ENCODE assay signal across 8 cellular contexts in genomic region chr10:84205049-84205852, GRCh38. TPM values are rescaled to one million over a fixed set of nuclear protein-coding genes. Genes with fewer than 3 reads are reported as not detected.
DNase-seq lines count a peak whose midpoint lies in the region; ATAC-seq and TF ChIP-seq lines count a peak whose summit lies in the region.

No MANE protein-coding gene starts in this region.

- H3K4me1 Mint-ChIP-seq in activated CD4-positive, alpha-beta memory T cell treated with anti-CD3 and anti-CD28 coated beads for 36 hours (ENCODE audit: low read depth): no peaks in the 10 kb centered on the region

- POLR2A ChIA-PET in activated CD4-positive, alpha-beta memory T cell treated with anti-CD3 and anti-CD28 coated beads for 36 hours (lab: Charles Lee): no interaction called here

- peak; percentile 61 for TF ChIP-seq CTCF in AG09319 (IDR thresholded peaks at IDR 0.05; ENCODE audit: low read depth, low read length)

- DNase-seq in AG09319 (ENCODE audit: extremely low read depth, low read depth) (no peak), NCI-H2227 (lab: John Stamatoyannopoulos, UW; ENCODE audit: unreplicated experiment) (peak; percentile 48), mesenteric fat pad (ENCODE audit: low spot score) (peak; percentile 72)
- peak; percentile 82 for DNase-seq in activated CD4-positive, alpha-beta memory T cell treated with anti-CD3 and anti-CD28 coated beads for 36 hours
- DNase-seq in effector CD8-positive, alpha-beta T cell (lab: John Stamatoyannopoulos, UW): peak; percentile 55
- peak; percentile 87 for DNase-seq in stimulated activated CD8-positive, alpha-beta memory T cell treated with anti-CD3 and anti-CD28 coated beads, Interleukin-4, amount 100 ng/mL, for 48 hours

- H3K4me3 Mint-ChIP-seq in activated CD4-positive, alpha-beta memory T cell treated with anti-CD3 and anti-CD28 coated beads for 36 hours: no peak overlapping the region

- H3K27me3 Mint-ChIP-seq in activated CD4-positive, alpha-beta memory T cell treated with anti-CD3 and anti-CD28 coated beads for 36 hours: peaks cover 2% of the 10 kb centered on the region

- no peaks in the 10 kb centered on the region for H3K36me3 Mint-ChIP-seq in activated CD4-positive, alpha-beta memory T cell treated with anti-CD3 and anti-CD28 coated beads for 36 hours

- H3K27ac Mint-ChIP-seq in activated CD4-positive, alpha-beta memory T cell treated with anti-CD3 and anti-CD28 coated beads for 36 hours: no peak overlapping the region

- H3K9me3 Mint-ChIP-seq in activated CD4-positive, alpha-beta memory T cell treated with anti-CD3 and anti-CD28 coated beads for 36 hours: no peaks in the 10 kb centered on the region

- CTCF ChIA-PET in activated CD4-positive, alpha-beta memory T cell treated with anti-CD3 and anti-CD28 coated beads for 36 hours (lab: Charles Lee): interaction anchor here (0.6 to 5.4 kb wide), 13 partner anchors 9 to 332 kb away, joined by 3 to 75 read pairs (median 3); partner anchors contain the start of gene CDHR1

- ATAC-seq in GM18508 (IDR thresholded peaks at IDR 0.05; ENCODE audit: insufficient read depth, unreplicated experiment) (peak; percentile 73), HG02970 (IDR thresholded peaks at IDR 0.05; ENCODE audit: low FRiP score, unreplicated experiment) (peak; percentile 54)

- intact Hi-C loops in activated CD4-positive, alpha-beta memory T cell treated with anti-CD3 and anti-CD28 coated beads for 36 hours (cut with micrococcal nuclease): loop anchor here (1.0 kb wide), 2 partner anchors 57 to 146 kb away; no protein-coding TSS in a partner anchor

RNA-seq across cellular contexts. Expression of gene CDHR1, which starts 10.9 kb away (rescaled TPM):
- under 1 TPM; 0.40 to 0.75 TPM for total RNA-seq in activated CD4-positive, alpha-beta memory T cell treated with anti-CD3 and anti-CD28 coated beads for 36 hours
- 0.35 TPM for total RNA-seq in mesenteric fat pad

RNA-seq across cellular contexts. Expression of gene LRIT2, which starts 20.1 kb away (rescaled TPM):
- not detected for total RNA-seq in activated CD4-positive, alpha-beta memory T cell treated with anti-CD3 and anti-CD28 coated beads for 36 hours
- not detected for total RNA-seq in mesenteric fat pad

RNA-seq across cellular contexts. Expression of gene GPR15LG, which starts 31.6 kb away (rescaled TPM):
- not detected for total RNA-seq in activated CD4-positive, alpha-beta memory T cell treated with anti-CD3 and anti-CD28 coated beads for 36 hours
- total RNA-seq in mesenteric fat pad: not detected

RNA-seq across cellular contexts. Expression of gene LRIT1, which starts 36.1 kb away (rescaled TPM):
- total RNA-seq in activated CD4-positive, alpha-beta memory T cell treated with anti-CD3 and anti-CD28 coated beads for 36 hours: not detected
- not detected for total RNA-seq in mesenteric fat pad

RNA-seq across cellular contexts. Expression of gene RGR, which starts 39.6 kb away (rescaled TPM):
- total RNA-seq in activated CD4-positive, alpha-beta memory T cell treated with anti-CD3 and anti-CD28 coated beads for 36 hours: not detected
- total RNA-seq in mesenteric fat pad: not detected
